Comparison of ENCODE assay signal across 35 cellular contexts in the genomic region with DNA sequence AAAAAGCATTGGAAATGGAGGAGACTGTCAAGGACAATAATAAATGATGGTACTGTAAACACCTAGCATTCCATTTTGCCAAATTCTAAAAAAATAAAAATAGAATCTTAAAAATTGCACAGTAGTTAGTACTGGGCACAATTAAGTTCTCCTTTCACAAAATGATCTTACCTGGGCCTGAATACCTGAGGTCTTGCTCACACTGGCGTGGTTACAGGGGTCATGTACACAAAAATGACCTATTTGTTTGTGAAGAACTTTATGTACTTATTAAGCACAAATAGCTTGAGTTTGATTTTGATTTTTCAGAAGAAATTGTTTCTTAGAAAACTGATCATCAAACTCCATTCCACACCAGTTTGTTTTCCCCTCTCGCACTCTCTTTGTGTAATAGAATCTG.
"Had no signal": no experiment of that assay in that cellular context is flagged by ENCODE, and none has a peak within 500 bp of the region (broad histone marks: within the 10 kb centered on the region; RNA-seq: fewer than 3 reads in every experiment).

No MANE protein-coding gene starts in this region.

- H3K27me3 ChIP-seq: ascending aorta, cardiac muscle cell had no signal

- H3K36me3 Mint-ChIP-seq: activated CD4-positive, alpha-beta memory T cell treated with anti-CD3 and anti-CD28 coated beads for 36 hours; activated naive CD4-positive, alpha-beta T cell treated with anti-CD3 and anti-CD28 coated beads, Interleukin-2, amount 10 ng/mL, durations not matched to agents 7 days and 5 days; activated naive CD4-positive, alpha-beta T cell treated with anti-CD3 and anti-CD28 coated beads, Interleukin-2, amount 50 U/mL, for 24 hours; activated naive CD8-positive, alpha-beta T cell; activated naive CD8-positive, alpha-beta T cell treated with anti-CD3 and anti-CD28 coated beads, Interleukin-2, amount 10 ng/mL, durations not matched to agents 7 days and 5 days; brain had no signal

- H3K4me1 Mint-ChIP-seq: activated B cell treated with CpG ODN at 0.5 μM for 24 hours; activated CD4-positive, alpha-beta T cell treated with anti-CD3 and anti-CD28 coated beads, Interleukin-2, amount 10 ng/mL, durations not matched to agents 24 days and 14 days; activated naive CD4-positive, alpha-beta T cell treated with anti-CD3 and anti-CD28 coated beads, Interleukin-2, amount 10 ng/mL, durations not matched to agents 7 days and 5 days; activated naive CD4-positive, alpha-beta T cell treated with anti-CD3 and anti-CD28 coated beads, Interleukin-2, amount 50 U/mL, for 24 hours; activated naive CD8-positive, alpha-beta T cell treated with anti-CD3 and anti-CD28 coated beads, Interleukin-2, amount 10 ng/mL, durations not matched to agents 7 days and 5 days; activated naive CD8-positive, alpha-beta T cell treated with anti-CD3 and anti-CD28 coated beads, Interleukin-2, amount 50 U/mL, for 24 hours; central memory CD8-positive, alpha-beta T cell had no signal

- H3K27me3 Mint-ChIP-seq: activated CD4-positive, alpha-beta memory T cell treated with anti-CD3 and anti-CD28 coated beads for 36 hours; activated CD4-positive, alpha-beta T cell treated with anti-CD3 and anti-CD28 coated beads, Interleukin-2, amount 10 ng/mL, durations not matched to agents 24 days and 14 days; activated CD8-positive, alpha-beta T cell treated with anti-CD3 and anti-CD28 coated beads for 36 hours; activated naive CD4-positive, alpha-beta T cell treated with anti-CD3 and anti-CD28 coated beads, Interleukin-2, amount 10 ng/mL, durations not matched to agents 7 days and 5 days; activated naive CD4-positive, alpha-beta T cell treated with anti-CD3 and anti-CD28 coated beads, Interleukin-2, amount 50 U/mL, for 24 hours; activated naive CD8-positive, alpha-beta T cell treated with anti-CD3 and anti-CD28 coated beads, Interleukin-2, amount 10 ng/mL, durations not matched to agents 7 days and 5 days; activated naive CD8-positive, alpha-beta T cell treated with anti-CD3 and anti-CD28 coated beads, Interleukin-2, amount 50 U/mL, for 24 hours; brain; central memory CD8-positive, alpha-beta T cell had no signal

- H3K4me3 Mint-ChIP-seq: activated B cell treated with CpG ODN at 0.5 μM for 24 hours; activated CD4-positive, alpha-beta memory T cell treated with anti-CD3 and anti-CD28 coated beads for 36 hours; activated CD4-positive, alpha-beta T cell treated with anti-CD3 and anti-CD28 coated beads, Interleukin-2, amount 10 ng/mL, durations not matched to agents 24 days and 14 days; activated CD8-positive, alpha-beta T cell treated with anti-CD3 and anti-CD28 coated beads for 36 hours; activated naive CD4-positive, alpha-beta T cell treated with anti-CD3 and anti-CD28 coated beads, Interleukin-2, amount 10 ng/mL, durations not matched to agents 7 days and 5 days; activated naive CD4-positive, alpha-beta T cell treated with anti-CD3 and anti-CD28 coated beads, Interleukin-2, amount 50 U/mL, for 24 hours; activated naive CD8-positive, alpha-beta T cell; activated naive CD8-positive, alpha-beta T cell treated with anti-CD3 and anti-CD28 coated beads, Interleukin-2, amount 10 ng/mL, durations not matched to agents 7 days and 5 days; activated naive CD8-positive, alpha-beta T cell treated with anti-CD3 and anti-CD28 coated beads, Interleukin-2, amount 50 U/mL, for 24 hours; activated T-cell treated with anti-CD3 and anti-CD28 coated beads, Interleukin-2, amount 50 U/mL, for 4 hours; brain; central memory CD8-positive, alpha-beta T cell; T-helper 1 cell treated with Interleukin-12 subunit alpha and Interleukin-12 subunit beta and Interleukin-4 antibody, amounts not matched to agents 30 μg/mL and 1 μg/mL, for 36 hours; T-helper 2 cell treated with Interferon-gamma antibody and Interleukin-4, amounts not matched to agents 5 μg/mL and 100 μg/mL, for 36 hours had no signal

- H3K4me3 ChIP-seq: ascending aorta, cardiac muscle cell had no signal

- H3K9me3 ChIP-seq: ascending aorta had no signal

- H3K27ac ChIP-seq: ascending aorta, cardiac muscle cell, VCaP had no signal

- ATAC-seq: activated CD8-positive, alpha-beta T cell treated with anti-CD3 and anti-CD28 coated beads for 36 hours; activated naive CD8-positive, alpha-beta T cell treated with anti-CD3 and anti-CD28 coated beads, Interleukin-2, amount 50 U/mL, for 24 hours; activated T-cell treated with anti-CD3 and anti-CD28 coated beads, Interleukin-2, amount 50 U/mL, for 4 hours had no signal

- DNase-seq: activated B cell treated with CpG ODN at 0.5 μM for 24 hours; activated CD4-positive, alpha-beta memory T cell treated with anti-CD3 and anti-CD28 coated beads for 36 hours; activated CD4-positive, alpha-beta T cell treated with anti-CD3 and anti-CD28 coated beads for 4 hours; activated CD4-positive, alpha-beta T cell treated with anti-CD3 and anti-CD28 coated beads, Interleukin-2, amount 10 ng/mL, durations not matched to agents 24 days and 14 days; activated CD4-positive, alpha-beta T cell treated with anti-CD3 and anti-CD28 coated beads, Interleukin-2, amount 50 U/mL, for 1 hour; activated CD4-positive, alpha-beta T cell treated with anti-CD3 and anti-CD28 coated beads, Interleukin-2, amount 50 U/mL, for 4 hours; activated CD4-positive, CD25-positive, alpha-beta regulatory T cell treated with anti-CD3 and anti-CD28 coated beads, Interleukin-2, amount 50 U/mL, for 72 hours; activated CD8-positive, alpha-beta memory T cell treated with anti-CD3 and anti-CD28 coated beads, Interleukin-2, amount 50 U/mL, for 4 hours; activated CD8-positive, alpha-beta T cell treated with anti-CD3 and anti-CD28 coated beads for 36 hours; activated effector memory CD4-positive, alpha-beta T cell treated with Interleukin-2 at 50 U/mL for 16 hours; activated gamma-delta T cell; activated naive CD4-positive, alpha-beta T cell treated with anti-CD3 and anti-CD28 coated beads, Interleukin-2, amount 10 ng/mL, durations not matched to agents 7 days and 5 days; activated naive CD4-positive, alpha-beta T cell treated with Interleukin-2 at 50 U/mL for 16 hours; activated naive CD8-positive, alpha-beta T cell treated with anti-CD3 and anti-CD28 coated beads, Interleukin-2, amount 10 ng/mL, durations not matched to agents 7 days and 5 days; activated naive CD8-positive, alpha-beta T cell treated with anti-CD3 and anti-CD28 coated beads, Interleukin-2, amount 50 U/mL, for 24 hours; activated T-cell treated with anti-CD3 and anti-CD28 coated beads for 4 hours; activated T-cell treated with anti-CD3 and anti-CD28 coated beads, Interleukin-2, amount 50 U/mL, for 1 hour; activated T-cell treated with anti-CD3 and anti-CD28 coated beads, Interleukin-2, amount 50 U/mL, for 4 hours; amygdala; anterior cingulate cortex; caudate nucleus; cerebellar nuclear complex; T-helper 1 cell; T-helper 2 cell; T-helper 9 cell had no signal

- H3K4me1 ChIP-seq: ascending aorta had no signal

- H3K36me3 ChIP-seq: ascending aorta, cardiac muscle cell had no signal

- H3K27ac Mint-ChIP-seq: activated B cell treated with CpG ODN at 0.5 μM for 24 hours; activated CD4-positive, alpha-beta memory T cell treated with anti-CD3 and anti-CD28 coated beads for 36 hours; activated CD4-positive, alpha-beta T cell treated with anti-CD3 and anti-CD28 coated beads, Interleukin-2, amount 10 ng/mL, durations not matched to agents 24 days and 14 days; activated CD8-positive, alpha-beta T cell treated with anti-CD3 and anti-CD28 coated beads for 36 hours; activated naive CD4-positive, alpha-beta T cell treated with anti-CD3 and anti-CD28 coated beads, Interleukin-2, amount 10 ng/mL, durations not matched to agents 7 days and 5 days; activated naive CD4-positive, alpha-beta T cell treated with anti-CD3 and anti-CD28 coated beads, Interleukin-2, amount 50 U/mL, for 24 hours; activated naive CD8-positive, alpha-beta T cell; activated naive CD8-positive, alpha-beta T cell treated with anti-CD3 and anti-CD28 coated beads, Interleukin-2, amount 10 ng/mL, durations not matched to agents 7 days and 5 days; activated naive CD8-positive, alpha-beta T cell treated with anti-CD3 and anti-CD28 coated beads, Interleukin-2, amount 50 U/mL, for 24 hours; activated T-helper 2 cell treated with anti-CD3 and anti-CD28 coated beads, Interferon-gamma antibody, Interleukin-2, Interleukin-4, amounts not matched to agents 10 μg/mL and 5 μg/mL and 100 μg/mL, durations not matched to agents 14 hours and 24 hours and 36 hours; brain; T-helper 1 cell treated with Interleukin-12 subunit alpha and Interleukin-12 subunit beta and Interleukin-4 antibody, amounts not matched to agents 30 μg/mL and 1 μg/mL, for 36 hours; T-helper 2 cell treated with Interferon-gamma antibody and Interleukin-4, amounts not matched to agents 5 μg/mL and 100 μg/mL, for 36 hours had no signal

- H3K9me3 Mint-ChIP-seq: activated naive CD4-positive, alpha-beta T cell treated with anti-CD3 and anti-CD28 coated beads, Interleukin-2, amount 10 ng/mL, durations not matched to agents 7 days and 5 days had no signal
